Comparison of ENCODE assay signal across 9 cellular contexts in the genomic region with DNA sequence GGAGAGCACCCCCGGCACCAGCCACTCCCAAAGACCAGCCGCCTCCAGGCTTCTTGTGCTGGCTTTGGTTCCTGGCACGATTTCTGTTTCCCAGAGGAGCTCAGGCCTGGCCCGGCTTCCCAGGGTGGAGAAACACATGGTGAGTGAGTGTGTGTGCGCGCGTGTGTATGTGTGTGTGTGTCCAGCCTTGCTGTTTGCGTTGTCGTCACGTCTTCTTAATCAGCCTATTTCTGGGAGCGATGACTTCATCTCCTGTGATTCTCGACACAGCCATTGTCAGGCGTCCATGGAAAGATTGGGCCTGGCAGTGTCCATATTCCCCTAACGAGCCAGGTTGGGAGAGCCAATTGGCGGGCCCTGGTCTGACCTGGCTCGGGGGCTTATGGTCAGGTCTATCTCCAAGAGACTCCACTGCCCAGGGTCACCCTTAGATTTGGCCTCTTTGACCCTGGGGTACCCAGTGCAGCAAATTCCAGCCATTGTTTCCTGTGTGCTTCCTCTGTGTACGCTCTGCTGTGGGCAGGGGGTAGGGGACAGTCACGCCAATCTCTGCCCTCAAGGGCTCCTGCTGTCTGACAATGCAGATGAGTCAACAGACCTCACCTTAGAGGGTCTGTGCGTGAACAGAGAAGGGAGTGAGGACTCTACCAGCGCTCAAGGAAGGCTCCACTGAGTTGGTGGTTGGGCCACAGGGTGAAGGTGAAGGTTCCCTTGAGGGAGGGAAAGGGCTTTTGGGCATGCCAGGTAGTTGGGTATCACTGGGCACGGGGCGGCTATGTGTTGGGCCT.
DNase-seq lines count a peak whose midpoint lies in the region; ATAC-seq, FAIRE-seq and TF ChIP-seq lines count a peak whose summit lies in the region.
"Had no signal": no experiment of that assay in that cellular context is flagged by ENCODE, and none has a peak within 500 bp of the region (broad histone marks: within the 10 kb centered on the region; RNA-seq: fewer than 3 reads in every experiment).

No MANE protein-coding gene starts in this region.

- no peak overlapping the region for H3K9ac ChIP-seq in K562 (ENCODE audit: insufficient read depth in 1 of 2, low read depth in 2 of 2, low read length in 2 of 2)

- in situ Hi-C loops in K562 (cut with MboI): no loop called here

- ATAC-seq in K562: no peak
- ATAC-seq in activated CD8-positive, alpha-beta T cell treated with anti-CD3 and anti-CD28 coated beads, Interleukin-2, amount 10 ng/mL, durations not matched to agents 7 days and 5 days: no peak

- H3K36me3 Mint-ChIP-seq in activated CD8-positive, alpha-beta T cell treated with anti-CD3 and anti-CD28 coated beads, Interleukin-2, amount 10 ng/mL, durations not matched to agents 7 days and 5 days (ENCODE audit: low read depth): no peaks in the 10 kb centered on the region

- no peaks in the 10 kb centered on the region for H3K9me3 Mint-ChIP-seq in activated CD8-positive, alpha-beta T cell treated with anti-CD3 and anti-CD28 coated beads, Interleukin-2, amount 10 ng/mL, durations not matched to agents 7 days and 5 days (ENCODE audit: insufficient read depth)
- H3K9me3 Mint-ChIP-seq: T-helper 1 cell treated with Interleukin-12 subunit alpha and Interleukin-12 subunit beta and Interleukin-4 antibody, amounts not matched to agents 30 μg/mL and 1 μg/mL, for 36 hours had no signal

- no peak overlapping the region for H2AFZ ChIP-seq in K562 (ENCODE audit: low read depth, low read length)

- DNase-seq in ELR (ENCODE audit: low read depth): peak; percentile 81
- no peak for DNase-seq in K562 (ENCODE audit: extremely low read depth in 1 of 4, low spot score in 3 of 4)
- DNase-seq in left ventricle myocardium inferior: peak; percentile 96
- peak; percentile 97 for DNase-seq in pulmonary artery endothelial cell (ENCODE audit: low read depth, low spot score)
- DNase-seq in NCI-H1092 (lab: John Stamatoyannopoulos, UW): no peak
- no peak for DNase-seq in T-helper 9 cell
- DNase-seq in stimulated activated naive CD4-positive, alpha-beta T cell treated with Interleukin-2 at 50 U/mL for 16 hours (lab: John Stamatoyannopoulos, UW): no peak
- DNase-seq in activated CD8-positive, alpha-beta T cell treated with anti-CD3 and anti-CD28 coated beads, Interleukin-2, amount 10 ng/mL, durations not matched to agents 7 days and 5 days: no peak

- H3K27me3 ChIP-seq in K562 (ENCODE audit: control insufficient read depth in 2 of 2, insufficient read depth in 2 of 2, low read length in 2 of 2): peaks cover 0 to 34% of the 10 kb centered on the region in 2 experiments; a peak in 4 of 5 replicates
- H3K27me3 ChIP-seq in left ventricle myocardium inferior (ENCODE audit: low read depth): no peaks in the 10 kb centered on the region

- H3K4me3 ChIP-seq in K562 (no peak overlapping the region), left ventricle myocardium inferior (peak overlapping the region; percentile 35)

- no peaks in the 10 kb centered on the region for H3K4me1 Mint-ChIP-seq in activated CD8-positive, alpha-beta T cell treated with anti-CD3 and anti-CD28 coated beads, Interleukin-2, amount 10 ng/mL, durations not matched to agents 7 days and 5 days (ENCODE audit: low read depth)

- H3K79me2 ChIP-seq in K562 (ENCODE audit: control insufficient read depth, insufficient read depth, low read length): no peaks in the 10 kb centered on the region

- no peak overlapping the region for H3K4me2 ChIP-seq in K562 (ENCODE audit: insufficient read depth, low read length)

- H3K4me3 Mint-ChIP-seq in activated CD8-positive, alpha-beta T cell treated with anti-CD3 and anti-CD28 coated beads, Interleukin-2, amount 10 ng/mL, durations not matched to agents 7 days and 5 days: no peak overlapping the region
- H3K4me3 Mint-ChIP-seq: T-helper 1 cell treated with Interleukin-12 subunit alpha and Interleukin-12 subunit beta and Interleukin-4 antibody, amounts not matched to agents 30 μg/mL and 1 μg/mL, for 36 hours had no signal

- BruUV-seq in K562 (replicated peaks; lab: Mats Ljungman, UMichigan): no TSS peak

- no peak for TF ChIP-seq POLR2A in K562 (conservative IDR thresholded peaks at IDR 0.05)

- no peaks in the 10 kb centered on the region for H3K9me1 ChIP-seq in K562 (ENCODE audit: control insufficient read depth, insufficient read depth, low read length)

- no peak for TF ChIP-seq EP300 in K562 (IDR thresholded peaks at IDR 0.05; ENCODE audit: low read length)

- no peak for FAIRE-seq in K562 (lab: Jason Lieb, UNC)

- CTCF ChIA-PET in K562 (lab: Yijun Ruan, JAX; ENCODE audit: low intra/inter-chr PET ratio): no interaction called here
- CTCF ChIA-PET in activated CD8-positive, alpha-beta T cell treated with anti-CD3 and anti-CD28 coated beads, Interleukin-2, amount 10 ng/mL, durations not matched to agents 7 days and 5 days (lab: Charles Lee): no interaction called here

- 0 out of 2 replicates have a peak, but pooled peaks cover 3% of the 10 kb centered on the region for H4K20me1 ChIP-seq in K562 (replicated peaks; ENCODE audit: control insufficient read depth, insufficient read depth, low read length)

- intact Hi-C loops in K562 (cut with micrococcal nuclease) (no loop called here), left ventricle myocardium inferior (cut with micrococcal nuclease) (no loop called here)

- TF ChIP-seq CTCF in K562 (IDR thresholded peaks at IDR 0.05 in 2 of 3, conservative IDR thresholded peaks at IDR 0.05 in 1 of 3; ENCODE audit: insufficient read depth in 2 of 3, low read depth in 1 of 3, low read length in 3 of 3): no peak
- TF ChIP-seq CTCF in left ventricle myocardium inferior (IDR thresholded peaks at IDR 0.05; ENCODE audit: borderline replicate concordance): no peak

- H3K27me3 Mint-ChIP-seq in activated CD8-positive, alpha-beta T cell treated with anti-CD3 and anti-CD28 coated beads, Interleukin-2, amount 10 ng/mL, durations not matched to agents 7 days and 5 days (ENCODE audit: low read depth): peaks cover 9% of the 10 kb centered on the region

- H3K27ac ChIP-seq in K562 (ENCODE audit: extremely low read depth, low read depth, low read length) (no peak overlapping the region), left ventricle myocardium inferior (replicated peaks) (peak overlapping the region; percentile 89)

- H3K36me3 ChIP-seq in K562 (ENCODE audit: control insufficient read depth, insufficient read depth, low read length): no peaks in the 10 kb centered on the region
- no peaks in the 10 kb centered on the region for H3K36me3 ChIP-seq in left ventricle myocardium inferior

- no peaks in the 10 kb centered on the region for H3K4me1 ChIP-seq in K562 (replicated peaks in 1 of 2; ENCODE audit: control insufficient read depth in 2 of 2, insufficient read depth in 2 of 2, low read length in 2 of 2)
- H3K4me1 ChIP-seq in left ventricle myocardium inferior: peaks cover 99% of the 10 kb centered on the region

- POLR2A ChIA-PET in K562 (lab: Yijun Ruan, JAX): no interaction called here
- POLR2A ChIA-PET in activated CD8-positive, alpha-beta T cell treated with anti-CD3 and anti-CD28 coated beads, Interleukin-2, amount 10 ng/mL, durations not matched to agents 7 days and 5 days (lab: Charles Lee): interaction anchor here (0.7 kb wide), 1 partner anchor 1099 kb away, joined by 3 read pairs; no protein-coding TSS in a partner anchor

- H3K27ac Mint-ChIP-seq in activated CD8-positive, alpha-beta T cell treated with anti-CD3 and anti-CD28 coated beads, Interleukin-2, amount 10 ng/mL, durations not matched to agents 7 days and 5 days: no peak overlapping the region
- H3K27ac Mint-ChIP-seq: T-helper 1 cell treated with Interleukin-12 subunit alpha and Interleukin-12 subunit beta and Interleukin-4 antibody, amounts not matched to agents 30 μg/mL and 1 μg/mL, for 36 hours had no signal

- no peak for TF ChIP-seq RAD21 in K562 (CRISPR knock-in tag; conservative IDR thresholded peaks at IDR 0.05 in 1 of 2, IDR thresholded peaks at IDR 0.05 in 1 of 2)

- under 1% methylated on average over 20 of the region's 22 CpGs for WGBS in K562 (ENCODE audit: insufficient coverage, low coverage, missing lambda C conversion rate)

- H3K9me3 ChIP-seq in K562 (replicated peaks; ENCODE audit: control insufficient read depth, insufficient read depth, low read depth, low read length): no peaks in the 10 kb centered on the region
- no peaks in the 10 kb centered on the region for H3K9me3 ChIP-seq in left ventricle myocardium inferior (replicated peaks)

TF ChIP-seq in K562, 482 proteins besides CTCF, POLR2A, EP300 and RAD21:
- TF ChIP-seq XRCC5 (IDR thresholded peaks at IDR 0.05; ENCODE audit: low read depth, low read length): no peak
- no peak for TF ChIP-seq USF1 (CRISPR knock-in tag; IDR thresholded peaks at IDR 0.05)
- TF ChIP-seq, protein P1, sequence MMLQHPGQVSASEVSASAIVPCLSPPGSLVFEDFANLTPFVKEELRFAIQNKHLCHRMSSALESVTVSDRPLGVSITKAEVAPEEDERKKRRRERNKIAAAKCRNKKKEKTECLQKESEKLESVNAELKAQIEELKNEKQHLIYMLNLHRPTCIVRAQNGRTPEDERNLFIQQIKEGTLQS (IDR thresholded peaks at IDR 0.05): 0 out of 2 replicates have a peak, but pooled peaks have one; percentile 22
- TF ChIP-seq, protein P1 (CRISPR knock-in tag; conservative IDR thresholded peaks at IDR 0.05): no peak
TF ChIP-seq in K562: peak in this region for 1.

Comparison
In these comparisons a context has a peak if more than half of its experiments do, and no peak if none do; other contexts are left out.
1. DNase-seq: peak in ELR (single experiment), left ventricle myocardium inferior (single experiment) and pulmonary artery endothelial cell (single experiment); none in K562 (0 of 4), NCI-H1092 (single experiment), T-helper 9 cell (single experiment), stimulated activated naive CD4-positive, alpha-beta T cell treated with Interleukin-2 at 50 U/mL for 16 hours (single experiment) and activated CD8-positive, alpha-beta T cell treated with anti-CD3 and anti-CD28 coated beads, Interleukin-2, amount 10 ng/mL, durations not matched to agents 7 days and 5 days (single experiment).